ENCODE assay signal across 1 cellular context in genomic region chr1:24654011-24654410, GRCh38.
TF ChIP-seq lines count a peak whose summit lies in the region.

No MANE protein-coding gene starts in this region.

TF ChIP-seq in K562, 482 proteins besides CTCF, POLR2A, EP300 and RAD21 (continued from another document):
- TF ChIP-seq FOXO4 (CRISPR knock-in tag; IDR thresholded peaks at IDR 0.05) (no peak), ZBTB7A (IDR thresholded peaks at IDR 0.05; ENCODE audit: borderline replicate concordance, control insufficient read depth, low read depth, low read length) (no peak), GABPB2 (CRISPR knock-in tag; conservative IDR thresholded peaks at IDR 0.05) (no peak)
TF ChIP-seq in K562: peak in this region for 7.
